In the genomic region with DNA sequence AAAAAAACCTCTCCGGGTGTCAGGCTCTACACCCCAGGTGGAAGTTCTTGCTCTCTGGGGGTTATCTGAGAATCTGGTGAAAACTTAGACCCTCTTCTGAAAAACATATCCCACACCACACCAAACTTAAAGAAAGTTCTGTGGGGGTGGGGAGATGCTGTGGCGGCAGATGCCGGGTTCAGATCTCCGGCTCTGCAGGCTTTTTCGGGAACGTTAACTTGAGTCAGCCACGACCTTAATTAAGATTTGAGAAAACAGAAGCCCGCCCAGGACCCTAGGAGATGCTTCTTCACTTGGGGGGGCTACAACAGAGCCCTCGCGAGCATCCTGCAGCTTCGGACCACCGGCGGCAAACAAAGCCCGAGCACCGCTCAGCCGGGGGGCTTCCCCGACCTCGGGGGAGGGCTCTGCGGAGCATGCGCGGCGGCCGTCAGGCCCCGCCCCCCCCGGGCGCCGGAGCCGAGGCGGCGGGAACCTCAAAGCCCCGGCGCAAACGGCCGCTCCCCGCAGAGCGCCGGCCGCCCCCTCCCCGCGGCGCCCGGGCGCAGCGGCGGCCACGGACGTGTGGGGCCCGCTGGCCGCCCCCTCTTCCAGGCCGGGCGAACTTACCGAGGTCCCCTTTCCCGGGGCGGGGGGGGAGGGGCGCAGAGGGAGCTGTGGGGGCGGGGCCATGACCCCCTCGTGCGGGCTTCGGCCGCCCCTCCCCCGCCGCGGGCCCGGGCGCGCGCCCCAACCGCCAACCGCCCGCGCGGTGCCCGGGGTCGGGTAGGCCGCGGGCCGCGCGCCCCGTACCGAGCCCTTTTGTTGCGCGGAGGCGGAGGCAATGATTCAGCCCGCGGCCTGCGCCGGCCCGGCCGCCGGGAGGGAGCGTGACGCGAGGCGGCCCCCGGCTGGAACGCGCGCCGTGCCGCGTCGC, we compare ENCODE assay signal across 1 cellular context.
TF ChIP-seq lines count a peak whose summit lies in the region.

No MANE protein-coding gene starts in this region.

TF ChIP-seq in GM23338, 12 proteins besides CTCF, POLR2A, EP300 and RAD21 (continued from another document):
- TF ChIP-seq, protein P1, sequence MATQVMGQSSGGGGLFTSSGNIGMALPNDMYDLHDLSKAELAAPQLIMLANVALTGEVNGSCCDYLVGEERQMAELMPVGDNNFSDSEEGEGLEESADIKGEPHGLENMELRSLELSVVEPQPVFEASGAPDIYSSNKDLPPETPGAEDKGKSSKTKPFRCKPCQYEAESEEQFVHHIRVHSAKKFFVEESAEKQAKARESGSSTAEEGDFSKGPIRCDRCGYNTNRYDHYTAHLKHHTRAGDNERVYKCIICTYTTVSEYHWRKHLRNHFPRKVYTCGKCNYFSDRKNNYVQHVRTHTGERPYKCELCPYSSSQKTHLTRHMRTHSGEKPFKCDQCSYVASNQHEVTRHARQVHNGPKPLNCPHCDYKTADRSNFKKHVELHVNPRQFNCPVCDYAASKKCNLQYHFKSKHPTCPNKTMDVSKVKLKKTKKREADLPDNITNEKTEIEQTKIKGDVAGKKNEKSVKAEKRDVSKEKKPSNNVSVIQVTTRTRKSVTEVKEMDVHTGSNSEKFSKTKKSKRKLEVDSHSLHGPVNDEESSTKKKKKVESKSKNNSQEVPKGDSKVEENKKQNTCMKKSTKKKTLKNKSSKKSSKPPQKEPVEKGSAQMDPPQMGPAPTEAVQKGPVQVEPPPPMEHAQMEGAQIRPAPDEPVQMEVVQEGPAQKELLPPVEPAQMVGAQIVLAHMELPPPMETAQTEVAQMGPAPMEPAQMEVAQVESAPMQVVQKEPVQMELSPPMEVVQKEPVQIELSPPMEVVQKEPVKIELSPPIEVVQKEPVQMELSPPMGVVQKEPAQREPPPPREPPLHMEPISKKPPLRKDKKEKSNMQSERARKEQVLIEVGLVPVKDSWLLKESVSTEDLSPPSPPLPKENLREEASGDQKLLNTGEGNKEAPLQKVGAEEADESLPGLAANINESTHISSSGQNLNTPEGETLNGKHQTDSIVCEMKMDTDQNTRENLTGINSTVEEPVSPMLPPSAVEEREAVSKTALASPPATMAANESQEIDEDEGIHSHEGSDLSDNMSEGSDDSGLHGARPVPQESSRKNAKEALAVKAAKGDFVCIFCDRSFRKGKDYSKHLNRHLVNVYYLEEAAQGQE (IDR thresholded peaks at IDR 0.05; ENCODE audit: unreplicated experiment) = no peak
- TF ChIP-seq STAT1 (IDR thresholded peaks at IDR 0.05; ENCODE audit: unreplicated experiment) (no peak), CREB1 (CRISPR knock-in tag; IDR thresholded peaks at IDR 0.05; ENCODE audit: low read depth) (no peak), NANOG (IDR thresholded peaks at IDR 0.05; ENCODE audit: borderline replicate concordance) (no peak), EZH2 (IDR thresholded peaks at IDR 0.05; ENCODE audit: low read depth, unreplicated experiment) (no peak), EZH2phosphoT487 (IDR thresholded peaks at IDR 0.05; ENCODE audit: unreplicated experiment) (no peak)
- TF ChIP-seq, protein P2, sequence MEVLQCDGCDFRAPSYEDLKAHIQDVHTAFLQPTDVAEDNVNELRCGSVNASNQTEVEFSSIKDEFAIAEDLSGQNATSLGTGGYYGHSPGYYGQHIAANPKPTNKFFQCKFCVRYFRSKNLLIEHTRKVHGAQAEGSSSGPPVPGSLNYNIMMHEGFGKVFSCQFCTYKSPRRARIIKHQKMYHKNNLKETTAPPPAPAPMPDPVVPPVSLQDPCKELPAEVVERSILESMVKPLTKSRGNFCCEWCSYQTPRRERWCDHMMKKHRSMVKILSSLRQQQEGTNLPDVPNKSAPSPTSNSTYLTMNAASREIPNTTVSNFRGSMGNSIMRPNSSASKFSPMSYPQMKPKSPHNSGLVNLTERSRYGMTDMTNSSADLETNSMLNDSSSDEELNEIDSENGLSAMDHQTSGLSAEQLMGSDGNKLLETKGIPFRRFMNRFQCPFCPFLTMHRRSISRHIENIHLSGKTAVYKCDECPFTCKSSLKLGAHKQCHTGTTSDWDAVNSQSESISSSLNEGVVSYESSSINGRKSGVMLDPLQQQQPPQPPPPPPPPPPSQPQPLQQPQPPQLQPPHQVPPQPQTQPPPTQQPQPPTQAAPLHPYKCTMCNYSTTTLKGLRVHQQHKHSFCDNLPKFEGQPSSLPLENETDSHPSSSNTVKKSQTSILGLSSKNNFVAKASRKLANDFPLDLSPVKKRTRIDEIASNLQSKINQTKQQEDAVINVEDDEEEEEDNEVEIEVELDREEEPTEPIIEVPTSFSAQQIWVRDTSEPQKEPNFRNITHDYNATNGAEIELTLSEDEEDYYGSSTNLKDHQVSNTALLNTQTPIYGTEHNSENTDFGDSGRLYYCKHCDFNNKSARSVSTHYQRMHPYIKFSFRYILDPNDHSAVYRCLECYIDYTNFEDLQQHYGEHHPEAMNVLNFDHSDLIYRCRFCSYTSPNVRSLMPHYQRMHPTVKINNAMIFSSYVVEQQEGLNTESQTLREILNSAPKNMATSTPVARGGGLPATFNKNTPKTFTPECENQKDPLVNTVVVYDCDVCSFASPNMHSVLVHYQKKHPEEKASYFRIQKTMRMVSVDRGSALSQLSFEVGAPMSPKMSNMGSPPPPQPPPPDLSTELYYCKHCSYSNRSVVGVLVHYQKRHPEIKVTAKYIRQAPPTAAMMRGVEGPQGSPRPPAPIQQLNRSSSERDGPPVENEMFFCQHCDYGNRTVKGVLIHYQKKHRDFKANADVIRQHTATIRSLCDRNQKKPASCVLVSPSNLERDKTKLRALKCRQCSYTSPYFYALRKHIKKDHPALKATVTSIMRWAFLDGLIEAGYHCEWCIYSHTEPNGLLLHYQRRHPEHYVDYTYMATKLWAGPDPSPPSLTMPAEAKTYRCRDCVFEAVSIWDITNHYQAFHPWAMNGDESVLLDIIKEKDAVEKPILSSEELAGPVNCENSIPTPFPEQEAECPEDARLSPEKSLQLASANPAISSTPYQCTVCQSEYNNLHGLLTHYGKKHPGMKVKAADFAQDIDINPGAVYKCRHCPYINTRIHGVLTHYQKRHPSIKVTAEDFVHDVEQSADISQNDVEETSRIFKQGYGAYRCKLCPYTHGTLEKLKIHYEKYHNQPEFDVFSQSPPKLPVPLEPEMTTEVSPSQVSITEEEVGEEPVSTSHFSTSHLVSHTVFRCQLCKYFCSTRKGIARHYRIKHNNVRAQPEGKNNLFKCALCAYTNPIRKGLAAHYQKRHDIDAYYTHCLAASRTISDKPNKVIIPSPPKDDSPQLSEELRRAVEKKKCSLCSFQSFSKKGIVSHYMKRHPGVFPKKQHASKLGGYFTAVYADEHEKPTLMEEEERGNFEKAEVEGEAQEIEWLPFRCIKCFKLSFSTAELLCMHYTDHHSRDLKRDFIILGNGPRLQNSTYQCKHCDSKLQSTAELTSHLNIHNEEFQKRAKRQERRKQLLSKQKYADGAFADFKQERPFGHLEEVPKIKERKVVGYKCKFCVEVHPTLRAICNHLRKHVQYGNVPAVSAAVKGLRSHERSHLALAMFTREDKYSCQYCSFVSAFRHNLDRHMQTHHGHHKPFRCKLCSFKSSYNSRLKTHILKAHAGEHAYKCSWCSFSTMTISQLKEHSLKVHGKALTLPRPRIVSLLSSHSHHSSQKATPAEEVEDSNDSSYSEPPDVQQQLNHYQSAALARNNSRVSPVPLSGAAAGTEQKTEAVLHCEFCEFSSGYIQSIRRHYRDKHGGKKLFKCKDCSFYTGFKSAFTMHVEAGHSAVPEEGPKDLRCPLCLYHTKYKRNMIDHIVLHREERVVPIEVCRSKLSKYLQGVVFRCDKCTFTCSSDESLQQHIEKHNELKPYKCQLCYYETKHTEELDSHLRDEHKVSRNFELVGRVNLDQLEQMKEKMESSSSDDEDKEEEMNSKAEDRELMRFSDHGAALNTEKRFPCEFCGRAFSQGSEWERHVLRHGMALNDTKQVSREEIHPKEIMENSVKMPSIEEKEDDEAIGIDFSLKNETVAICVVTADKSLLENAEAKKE (CRISPR knock-in tag; IDR thresholded peaks at IDR 0.05) = no peak
TF ChIP-seq in GM23338: peak in this region for 0.
